ENCODE assay signal across 20 cellular contexts in genomic region chr3:170914690-170915089, GRCh38.
"Had no signal": no experiment of that assay in that cellular context is flagged by ENCODE, and none has a peak within 500 bp of the region (broad histone marks: within the 10 kb centered on the region; RNA-seq: fewer than 3 reads in every experiment).

No MANE protein-coding gene starts in this region.

- H3K4me1 ChIP-seq: SJSA1 had no signal

- H3K36me3 ChIP-seq: MG63, SJSA1 had no signal

- ATAC-seq: activated CD4-positive, CD25-positive, alpha-beta regulatory T cell treated with anti-CD3 and anti-CD28 coated beads, Interleukin-2, amount 50 U/mL, for 24 hours; activated CD8-positive, alpha-beta memory T cell treated with anti-CD3 and anti-CD28 coated beads, Interleukin-2, amount 10 ng/mL, durations not matched to agents 7 days and 5 days had no signal

- H3K27ac ChIP-seq: SJSA1 had no signal

- H3K4me3 ChIP-seq: MG63, SJSA1 had no signal

- H3K27me3 ChIP-seq: MG63, SJSA1 had no signal

- DNase-seq: activated CD4-positive, alpha-beta T cell treated with anti-CD3 and anti-CD28 coated beads for 4 hours; activated CD4-positive, alpha-beta T cell treated with anti-CD3 and anti-CD28 coated beads, Interleukin-2, amount 50 U/mL, for 4 hours; activated CD8-positive, alpha-beta memory T cell treated with anti-CD3 and anti-CD28 coated beads, Interleukin-2, amount 10 ng/mL, durations not matched to agents 7 days and 5 days; activated effector memory CD4-positive, alpha-beta T cell treated with Interleukin-2 at 50 U/mL for 16 hours; activated naive CD4-positive, alpha-beta T cell; activated T-cell treated with anti-CD3 and anti-CD28 coated beads, Interleukin-2, amount 50 U/mL, for 24 hours; amygdala; MG63; NCI-H1048; NCI-H146; NCI-H187 treated with DMSO at 0.1 percent for 48 hours; NCI-H2081 treated with DMSO at 0.1 percent for 48 hours; NCI-H2227 treated with DMSO at 0.1 percent for 48 hours; NCI-H446 treated with DMSO at 0.1 percent for 48 hours; NCI-H526; NCI-H774; NK-92 treated with Interleukin-12 subunit alpha and Interleukin-12 subunit beta, amount 100 ng/mL, for 24 hours; SHP77 had no signal
